In genomic region chr11:46672381-46672839, GRCh38 we compare ENCODE assay signal across 12 cellular contexts. TPM values are rescaled to one million over a fixed set of nuclear protein-coding genes. Genes with fewer than 3 reads are reported as not detected.
DNase-seq lines count a peak whose midpoint lies in the region; ATAC-seq and TF ChIP-seq lines count a peak whose summit lies in the region.
"Had no signal": no experiment of that assay in that cellular context is flagged by ENCODE, and none has a peak within 500 bp of the region (broad histone marks: within the 10 kb centered on the region; RNA-seq: fewer than 3 reads in every experiment).

No MANE protein-coding gene starts in this region.

- POLR2A ChIA-PET in CD4-positive, alpha-beta T cell (lab: Charles Lee): interaction anchor here (1.8 to 8.0 kb wide), 2 partner anchors 14 to 25 kb away, joined by 6 to 146 read pairs; partner anchors contain the start of genes ARHGAP1 and ZNF408

- H3K9me3 Mint-ChIP-seq in CD4-positive, alpha-beta T cell: no peaks in the 10 kb centered on the region
- H3K9me3 Mint-ChIP-seq in activated T-helper 17 cell treated with anti-CD3 and anti-CD28 coated beads, Interleukin-2, amount 50 U/mL, for 72 hours: no peaks in the 10 kb centered on the region
- H3K9me3 Mint-ChIP-seq in memory B cell: no peaks in the 10 kb centered on the region
- H3K9me3 Mint-ChIP-seq in stimulated activated naive B cell treated with anti-CD40 and anti-IgM and Interleukin-4, amounts not matched to agents 10 μg/mL and 1 μg/mL and 100 μg/mL, for 72 hours: no peaks in the 10 kb centered on the region
- H3K9me3 Mint-ChIP-seq: activated B cell treated with CpG ODN at 0.5 μM for 24 hours had no signal

- peaks cover 69% of the 10 kb centered on the region for H3K36me3 Mint-ChIP-seq in CD4-positive, alpha-beta T cell (ENCODE audit: low read depth)
- peaks cover 61% of the 10 kb centered on the region for H3K36me3 Mint-ChIP-seq in activated T-helper 17 cell treated with anti-CD3 and anti-CD28 coated beads, Interleukin-2, amount 50 U/mL, for 72 hours (ENCODE audit: low read depth)
- peaks cover 33% of the 10 kb centered on the region for H3K36me3 Mint-ChIP-seq in memory B cell
- H3K36me3 Mint-ChIP-seq in stimulated activated naive B cell treated with anti-CD40 and anti-IgM and Interleukin-4, amounts not matched to agents 10 μg/mL and 1 μg/mL and 100 μg/mL, for 72 hours: peaks cover 29 to 40% of the 10 kb centered on the region in 2 donors

- TF ChIP-seq CTCF in CD4-positive, alpha-beta T cell (IDR thresholded peaks at IDR 0.05): no peak
- no peak for TF ChIP-seq CTCF in HL-60 (IDR thresholded peaks at IDR 0.05; ENCODE audit: insufficient read depth, low read length)

- CTCF ChIA-PET in CD4-positive, alpha-beta T cell (lab: Charles Lee): interaction anchor here (1.7 kb wide), 1 partner anchor 25 kb away, joined by 5 read pairs; no protein-coding TSS in a partner anchor

- H3K9me3 ChIP-seq in CD4-positive, alpha-beta T cell (ENCODE audit: control insufficient read depth, low read length): no peaks in the 10 kb centered on the region
- H3K9me3 ChIP-seq: thoracic aorta had no signal

- no peak overlapping the region for H3K4me3 ChIP-seq in HL-60 (replicated peaks; ENCODE audit: insufficient read depth, low read length)
- H3K4me3 ChIP-seq: thoracic aorta had no signal

- peaks cover 83% of the 10 kb centered on the region for H3K4me1 Mint-ChIP-seq in CD4-positive, alpha-beta T cell (ENCODE audit: low read depth)
- peaks cover 35% of the 10 kb centered on the region for H3K4me1 Mint-ChIP-seq in activated T-helper 17 cell treated with anti-CD3 and anti-CD28 coated beads, Interleukin-2, amount 50 U/mL, for 72 hours
- H3K4me1 Mint-ChIP-seq in memory B cell: peaks cover 22% of the 10 kb centered on the region
- H3K4me1 Mint-ChIP-seq in stimulated activated naive B cell treated with anti-CD40 and anti-IgM and Interleukin-4, amounts not matched to agents 10 μg/mL and 1 μg/mL and 100 μg/mL, for 72 hours: peaks cover 22 to 28% of the 10 kb centered on the region in 2 donors

- H3K4me3 Mint-ChIP-seq in CD4-positive, alpha-beta T cell: peak overlapping the region; percentile 55
- peak overlapping the region; percentile 54 for H3K4me3 Mint-ChIP-seq in activated T-helper 17 cell treated with anti-CD3 and anti-CD28 coated beads, Interleukin-2, amount 50 U/mL, for 72 hours
- no peak overlapping the region for H3K4me3 Mint-ChIP-seq in memory B cell
- H3K4me3 Mint-ChIP-seq in stimulated activated naive B cell treated with anti-CD40 and anti-IgM and Interleukin-4, amounts not matched to agents 10 μg/mL and 1 μg/mL and 100 μg/mL, for 72 hours: no peak overlapping the region
- H3K4me3 Mint-ChIP-seq: activated B cell treated with CpG ODN at 0.5 μM for 24 hours had no signal

- no peak for ATAC-seq in CD4-positive, alpha-beta T cell (ENCODE audit: poor library complexity)
- no peak for ATAC-seq in activated T-helper 17 cell treated with anti-CD3 and anti-CD28 coated beads, Interleukin-2, amount 50 U/mL, for 72 hours (replicated peaks)
- ATAC-seq in memory B cell (ENCODE audit: low read depth) (no peak), HG02938 (IDR thresholded peaks at IDR 0.05; ENCODE audit: unreplicated experiment) (no peak)
- no peak for ATAC-seq in stimulated activated naive B cell treated with anti-CD40 and anti-IgM and Interleukin-4, amounts not matched to agents 10 μg/mL and 1 μg/mL and 100 μg/mL, for 72 hours (replicated peaks)

- peak overlapping the region; percentile 26 for H3K27ac ChIP-seq in CD4-positive, alpha-beta T cell (ENCODE audit: low read depth, low read length)
- peak overlapping the region; percentile 88 for H3K27ac ChIP-seq in HL-60 (replicated peaks)

- intact Hi-C loops in CD4-positive, alpha-beta T cell (cut with DNase I, micrococcal nuclease): no loop called here

- H3K27me3 ChIP-seq in CD4-positive, alpha-beta T cell (ENCODE audit: control insufficient read depth, insufficient read depth, low read length): no peaks in the 10 kb centered on the region
- no peaks in the 10 kb centered on the region for H3K27me3 ChIP-seq in HL-60 (ENCODE audit: insufficient read depth, poor library complexity, severe bottlenecking)

- H3K27ac Mint-ChIP-seq in CD4-positive, alpha-beta T cell: peak overlapping the region; percentile 80
- peak overlapping the region; percentile 85 for H3K27ac Mint-ChIP-seq in activated T-helper 17 cell treated with anti-CD3 and anti-CD28 coated beads, Interleukin-2, amount 50 U/mL, for 72 hours
- peak overlapping the region; percentile 11 for H3K27ac Mint-ChIP-seq in memory B cell
- no peak overlapping the region for H3K27ac Mint-ChIP-seq in stimulated activated naive B cell treated with anti-CD40 and anti-IgM and Interleukin-4, amounts not matched to agents 10 μg/mL and 1 μg/mL and 100 μg/mL, for 72 hours
- H3K27ac Mint-ChIP-seq: activated B cell treated with CpG ODN at 0.5 μM for 24 hours had no signal

- H3K27me3 Mint-ChIP-seq in CD4-positive, alpha-beta T cell: no peaks in the 10 kb centered on the region
- H3K27me3 Mint-ChIP-seq in activated T-helper 17 cell treated with anti-CD3 and anti-CD28 coated beads, Interleukin-2, amount 50 U/mL, for 72 hours: no peaks in the 10 kb centered on the region
- H3K27me3 Mint-ChIP-seq in memory B cell: no peaks in the 10 kb centered on the region
- H3K27me3 Mint-ChIP-seq in stimulated activated naive B cell treated with anti-CD40 and anti-IgM and Interleukin-4, amounts not matched to agents 10 μg/mL and 1 μg/mL and 100 μg/mL, for 72 hours: no peaks in the 10 kb centered on the region
- H3K27me3 Mint-ChIP-seq: activated B cell treated with CpG ODN at 0.5 μM for 24 hours had no signal

- DNase-seq in CD4-positive, alpha-beta T cell: no peak
- DNase-seq in HL-60 (ENCODE audit: low read depth in 1 of 2, low spot score in 1 of 2) (peak in 1 of 2 experiments; percentile 69), memory B cell (ENCODE audit: low spot score in 2 of 2) (no peak), NCI-H510A treated with DMSO at 0.1 percent for 48 hours (lab: John Stamatoyannopoulos, UW) (no peak)
- DNase-seq in stimulated activated CD4-positive, alpha-beta T cell treated with anti-CD3 and anti-CD28 coated beads, Interleukin-4, amount 100 ng/mL, for 4 hours: no peak
- DNase-seq in stimulated activated naive B cell treated with anti-CD40 and anti-IgM and Interleukin-4, amounts not matched to agents 10 μg/mL and 1 μg/mL and 100 μg/mL, for 72 hours: no peak
- DNase-seq: activated B cell treated with CpG ODN at 0.5 μM for 24 hours; NCI-H1417 treated with DMSO at 0.1 percent for 48 hours; stimulated activated CD4-positive, alpha-beta T cell treated with anti-CD3 and anti-CD28 coated beads, Interleukin-2, amount 100 ng/mL, for 24 hours had no signal

RNA-seq across cellular contexts. Expression of gene ARHGAP1, which starts 28.0 kb away (rescaled TPM):
- total RNA-seq in CD4-positive, alpha-beta T cell: 10 to 100 TPM; 33.7 to 36.3 TPM
- 10 to 100 TPM; 43.5 to 49.6 TPM for total RNA-seq in activated T-helper 17 cell treated with anti-CD3 and anti-CD28 coated beads, Interleukin-2, amount 50 U/mL, for 72 hours

RNA-seq across cellular contexts. Expression of gene ZNF408, which starts 28.4 kb away (rescaled TPM):
- total RNA-seq in CD4-positive, alpha-beta T cell: 10 to 100 TPM; 22.7 to 23.0 TPM
- total RNA-seq in activated T-helper 17 cell treated with anti-CD3 and anti-CD28 coated beads, Interleukin-2, amount 50 U/mL, for 72 hours: 10 to 100 TPM; 10.5 to 15.1 TPM

RNA-seq across cellular contexts. Expression of gene F2, which starts 46.6 kb away (rescaled TPM):
- not detected for total RNA-seq in CD4-positive, alpha-beta T cell
- not detected for total RNA-seq in activated T-helper 17 cell treated with anti-CD3 and anti-CD28 coated beads, Interleukin-2, amount 50 U/mL, for 72 hours
- total RNA-seq: activated B cell treated with CpG ODN at 0.5 μM for 24 hours, thoracic aorta had no signal

RNA-seq across cellular contexts. Expression of gene ATG13, which starts 55.1 kb away (rescaled TPM):
- total RNA-seq in CD4-positive, alpha-beta T cell: 100 to 1,000 TPM in 1 of 2 experiments, 10 to 100 TPM in 1; 95.7 to 102 TPM
- 10 to 100 TPM; 59.1 to 62.1 TPM for total RNA-seq in activated T-helper 17 cell treated with anti-CD3 and anti-CD28 coated beads, Interleukin-2, amount 50 U/mL, for 72 hours

RNA-seq across cellular contexts. Expression of gene HARBI1, which starts 55.4 kb away (rescaled TPM):
- 10 to 100 TPM; 18.2 to 18.7 TPM for total RNA-seq in CD4-positive, alpha-beta T cell
- 1 to 10 TPM; 2.4 to 4.6 TPM for total RNA-seq in activated T-helper 17 cell treated with anti-CD3 and anti-CD28 coated beads, Interleukin-2, amount 50 U/mL, for 72 hours

Comparison
In these comparisons a context has a peak if more than half of its experiments do, and no peak if none do; other contexts are left out.
1. H3K4me3 Mint-ChIP-seq: peak in CD4-positive, alpha-beta T cell (single experiment) and activated T-helper 17 cell treated with anti-CD3 and anti-CD28 coated beads, Interleukin-2, amount 50 U/mL, for 72 hours (single experiment); none in memory B cell (single experiment) and stimulated activated naive B cell treated with anti-CD40 and anti-IgM and Interleukin-4, amounts not matched to agents 10 μg/mL and 1 μg/mL and 100 μg/mL, for 72 hours (0 of 2).